Comparison of ENCODE assay signal across 9 cellular contexts in genomic region chr12:130873825-130874224, GRCh38. TPM values are rescaled to one million over a fixed set of nuclear protein-coding genes. Genes with fewer than 3 reads are reported as not detected.
DNase-seq lines count a peak whose midpoint lies in the region; FAIRE-seq and TF ChIP-seq lines count a peak whose summit lies in the region.
"Had no signal": no experiment of that assay in that cellular context is flagged by ENCODE, and none has a peak within 500 bp of the region (broad histone marks: within the 10 kb centered on the region; RNA-seq: fewer than 3 reads in every experiment).

No MANE protein-coding gene starts in this region.

- TF ChIP-seq POLR2A in ovary (IDR thresholded peaks at IDR 0.05): no peak

- peaks cover 55% of the 10 kb centered on the region for H3K4me1 Mint-ChIP-seq in activated T-helper 2 cell treated with anti-CD3 and anti-CD28 coated beads, Interferon-gamma antibody, Interleukin-2, Interleukin-4, amounts not matched to agents 10 μg/mL and 5 μg/mL and 100 μg/mL, durations not matched to agents 14 hours and 24 hours and 36 hours (ENCODE audit: low read depth)
- peaks cover 41% of the 10 kb centered on the region for H3K4me1 Mint-ChIP-seq in mesothelial cell of epicardium

- H3K9me3 Mint-ChIP-seq in activated T-helper 2 cell treated with anti-CD3 and anti-CD28 coated beads, Interferon-gamma antibody, Interleukin-2, Interleukin-4, amounts not matched to agents 10 μg/mL and 5 μg/mL and 100 μg/mL, durations not matched to agents 14 hours and 24 hours and 36 hours: no peaks in the 10 kb centered on the region
- H3K9me3 Mint-ChIP-seq in mesothelial cell of epicardium: no peaks in the 10 kb centered on the region

- no peak overlapping the region for H3K9ac ChIP-seq in HUES6 (ENCODE audit: low read length)

- H3K27me3 ChIP-seq in HUES6 (ENCODE audit: control insufficient read depth, insufficient read depth, low read length) (no peaks in the 10 kb centered on the region), ovary (no peaks in the 10 kb centered on the region)

- DNase-seq in Caki2 (ENCODE audit: low read depth): peak; percentile 67
- DNase-seq in activated T-helper 2 cell treated with anti-CD3 and anti-CD28 coated beads, Interferon-gamma antibody, Interleukin-2, Interleukin-4, amounts not matched to agents 10 μg/mL and 5 μg/mL and 100 μg/mL, durations not matched to agents 14 hours and 24 hours and 36 hours (ENCODE audit: low spot score): no peak
- no peak for DNase-seq in mesothelial cell of epicardium (ENCODE audit: low spot score in 2 of 2, unreplicated experiment in 2 of 2)
- DNase-seq in kidney glomerular epithelial cell (lab: John Stamatoyannopoulos, UW): no peak
- no peak for DNase-seq in urothelium cell line (ENCODE audit: low spot score)
- no peak for DNase-seq in CD1c-positive myeloid dendritic cell (ENCODE audit: extremely low spot score)
- DNase-seq in ovary: no peak
- DNase-seq: NCI-H510A treated with DMSO at 0.1 percent for 48 hours had no signal

- in situ Hi-C loops in Caki2 (cut with HindIII; ENCODE audit: low pct_unique_long_range_greater_than_20kb, low sequenced_read_pairs): no loop called here

- no peak for TF ChIP-seq EP300 in ovary (IDR thresholded peaks at IDR 0.05)

- H3K27ac ChIP-seq in HUES6 (ENCODE audit: low read depth, low read length): no peak overlapping the region
- H3K27ac ChIP-seq in ovary: no peak overlapping the region

- intact Hi-C loops in activated T-helper 2 cell treated with anti-CD3 and anti-CD28 coated beads, Interferon-gamma antibody, Interleukin-2, Interleukin-4, amounts not matched to agents 10 μg/mL and 5 μg/mL and 100 μg/mL, durations not matched to agents 14 hours and 24 hours and 36 hours (cut with micrococcal nuclease): loop anchor here (5.0 kb wide), 1 partner anchor 218 kb away; no protein-coding TSS in a partner anchor
- intact Hi-C loops in ovary (cut with DNase I): no loop called here

- peak overlapping the region; percentile 98 for H3K4me3 Mint-ChIP-seq in activated T-helper 2 cell treated with anti-CD3 and anti-CD28 coated beads, Interferon-gamma antibody, Interleukin-2, Interleukin-4, amounts not matched to agents 10 μg/mL and 5 μg/mL and 100 μg/mL, durations not matched to agents 14 hours and 24 hours and 36 hours (ENCODE audit: low read depth)
- peak overlapping the region; percentile 95 for H3K4me3 Mint-ChIP-seq in mesothelial cell of epicardium

- FAIRE-seq in urothelium cell line (lab: Jason Lieb, UNC): no peak

- H3K9me3 ChIP-seq in HUES6 (ENCODE audit: control insufficient read depth, insufficient read depth, low read depth, low read length): no peaks in the 10 kb centered on the region
- no peaks in the 10 kb centered on the region for H3K9me3 ChIP-seq in ovary

- TF ChIP-seq CTCF in mesothelial cell of epicardium (IDR thresholded peaks at IDR 0.05; ENCODE audit: unreplicated experiment): no peak
- TF ChIP-seq CTCF in ovary (IDR thresholded peaks at IDR 0.05): no peak

- WGBS in ovary, 3 donors: 79 to 88% (median 84%) methylated on average over 4 of the region's 4 CpGs

- H3K4me1 ChIP-seq in HUES6 (ENCODE audit: control insufficient read depth, insufficient read depth, low read length) (peaks cover 22% of the 10 kb centered on the region), ovary (ENCODE audit: insufficient read depth) (peaks cover 3% of the 10 kb centered on the region)

- no peaks in the 10 kb centered on the region for H3K27me3 Mint-ChIP-seq in activated T-helper 2 cell treated with anti-CD3 and anti-CD28 coated beads, Interferon-gamma antibody, Interleukin-2, Interleukin-4, amounts not matched to agents 10 μg/mL and 5 μg/mL and 100 μg/mL, durations not matched to agents 14 hours and 24 hours and 36 hours (ENCODE audit: low read depth)
- H3K27me3 Mint-ChIP-seq in mesothelial cell of epicardium (ENCODE audit: low read depth): no peaks in the 10 kb centered on the region

- peaks cover 55% of the 10 kb centered on the region for H3K36me3 Mint-ChIP-seq in activated T-helper 2 cell treated with anti-CD3 and anti-CD28 coated beads, Interferon-gamma antibody, Interleukin-2, Interleukin-4, amounts not matched to agents 10 μg/mL and 5 μg/mL and 100 μg/mL, durations not matched to agents 14 hours and 24 hours and 36 hours (ENCODE audit: low read depth)
- H3K36me3 Mint-ChIP-seq in mesothelial cell of epicardium: peaks cover 29% of the 10 kb centered on the region

- H3K4me3 ChIP-seq in HUES6 (ENCODE audit: low read depth, low read length) (peak overlapping the region; percentile 82), ovary (no peak overlapping the region)

- peak overlapping the region; percentile 77 for H3K27ac Mint-ChIP-seq in activated T-helper 2 cell treated with anti-CD3 and anti-CD28 coated beads, Interferon-gamma antibody, Interleukin-2, Interleukin-4, amounts not matched to agents 10 μg/mL and 5 μg/mL and 100 μg/mL, durations not matched to agents 14 hours and 24 hours and 36 hours
- no peak overlapping the region for H3K27ac Mint-ChIP-seq in mesothelial cell of epicardium

- peaks cover 56% of the 10 kb centered on the region for H3K36me3 ChIP-seq in HUES6 (ENCODE audit: control insufficient read depth, insufficient read depth, low read length)
- no peaks in the 10 kb centered on the region for H3K36me3 ChIP-seq in ovary

RNA-seq across cellular contexts. Expression of gene RAN, which starts 2.0 kb away (rescaled TPM):
- 870 and 896 TPM in 2 replicates for total RNA-seq in Caki2 (2014; rRNA removed; shearing (Covaris generic); ENCODE audit: low replicate concordance)
- total RNA-seq in activated T-helper 2 cell treated with anti-CD3 and anti-CD28 coated beads, Interferon-gamma antibody, Interleukin-2, Interleukin-4, amounts not matched to agents 10 μg/mL and 5 μg/mL and 100 μg/mL, durations not matched to agents 14 hours and 24 hours and 36 hours: 1,905 and 1,953 TPM in 2 replicates
- total RNA-seq in mesothelial cell of epicardium: 629 to 674 TPM (median 633 TPM) in 3 replicates
- total RNA-seq in ovary: 100 to 1,000 TPM in 6 of 7 donors, 10 to 100 TPM in 1; 80.4 to 415 (median 314) TPM
- polyA plus RNA-seq in ovary: 100 to 1,000 TPM; 195 to 419 TPM

RNA-seq across cellular contexts. Expression of gene STX2, which starts 34.8 kb away (rescaled TPM):
- total RNA-seq in Caki2 (2014; rRNA removed; shearing (Covaris generic); ENCODE audit: low replicate concordance): 26.6 and 30.8 TPM in 2 replicates
- total RNA-seq in activated T-helper 2 cell treated with anti-CD3 and anti-CD28 coated beads, Interferon-gamma antibody, Interleukin-2, Interleukin-4, amounts not matched to agents 10 μg/mL and 5 μg/mL and 100 μg/mL, durations not matched to agents 14 hours and 24 hours and 36 hours: 19.6 and 19.9 TPM in 2 replicates
- total RNA-seq in mesothelial cell of epicardium (14.0 to 17.3 TPM (median 16.7 TPM) in 3 replicates), ovary (10 to 100 TPM; 16.8 to 26.9 (median 21.4) TPM)
- 10 to 100 TPM; 12.9 to 25.5 TPM for polyA plus RNA-seq in ovary
